ENCODE assay signal across 14 cellular contexts in genomic region chr11:107769189-107769588, GRCh38. TPM values are rescaled to one million over a fixed set of nuclear protein-coding genes. Genes with fewer than 3 reads are reported as not detected.
A peak's percentile ranks its signal among the peaks of the same experiment; 100 is the strongest.
DNase-seq lines count a peak whose midpoint lies in the region; ATAC-seq, FAIRE-seq and TF ChIP-seq lines count a peak whose summit lies in the region.
"Had no signal": no experiment of that assay in that cellular context is flagged by ENCODE, and none has a peak within 500 bp of the region (broad histone marks: within the 10 kb centered on the region; RNA-seq: fewer than 3 reads in every experiment).

No MANE protein-coding gene starts in this region.

- no peaks in the 10 kb centered on the region for H3K9me3 ChIP-seq in HepG2 (ENCODE audit: low read length)
- no peaks in the 10 kb centered on the region for H3K9me3 ChIP-seq in right lobe of liver
- H3K9me3 ChIP-seq: MG63, tibial nerve had no signal

- intact Hi-C loops in HepG2 (cut with micrococcal nuclease; ENCODE audit: unreplicated experiment), result no loop called here
- intact Hi-C loops in right lobe of liver (cut with DNase I), result no loop called here

- WGBS in HepG2 (ENCODE audit: low lambda C conversion rate), result 4% methylated on average over 3 of the region's 3 CpGs
- 74% methylated on average over 3 of the region's 3 CpGs for WGBS in right lobe of liver (ENCODE audit: insufficient coverage, low coverage, low lambda C conversion rate, missing lambda C conversion rate)

- H3K27ac ChIP-seq in HepG2 (ENCODE audit: extremely low read length, insufficient read depth, low read length) (no peak overlapping the region), right lobe of liver (no peak overlapping the region), foreskin keratinocyte (no peak overlapping the region)
- H3K27ac ChIP-seq: tibial nerve had no signal

- in situ Hi-C loops in HepG2 (cut with HindIII; ENCODE audit: extremely low pct_ligation_motif_present, low pct_unique_long_range_greater_than_20kb), result no loop called here

- H4K20me1 ChIP-seq in HepG2 (ENCODE audit: insufficient read depth, low read length), result no peaks in the 10 kb centered on the region

- H3K4me2 ChIP-seq in HepG2 (ENCODE audit: low read depth, low read length), result no peak overlapping the region

- H3K4me3 ChIP-seq in HepG2 (replicated peaks in 1 of 3; ENCODE audit: insufficient read depth in 1 of 3, low read depth in 2 of 3, low read length in 3 of 3) (no peak overlapping the region), right lobe of liver (no peak overlapping the region)
- H3K4me3 ChIP-seq: MG63, tibial nerve had no signal

- H2AFZ ChIP-seq in HepG2 (ENCODE audit: low read length), result no peak overlapping the region

- H3K4me1 ChIP-seq in HepG2 (ENCODE audit: insufficient read depth, low read length) (no peaks in the 10 kb centered on the region), right lobe of liver (no peaks in the 10 kb centered on the region), foreskin keratinocyte (no peaks in the 10 kb centered on the region)
- H3K4me1 ChIP-seq: tibial nerve had no signal

- H3K27me3 ChIP-seq in HepG2 (ENCODE audit: control insufficient read depth in 1 of 2, insufficient read depth in 2 of 2, low read length in 2 of 2) (no peaks in the 10 kb centered on the region), right lobe of liver (no peaks in the 10 kb centered on the region), foreskin keratinocyte (peaks cover 7% of the 10 kb centered on the region)
- H3K27me3 ChIP-seq: tibial nerve had no signal

- no peaks in the 10 kb centered on the region for H3K79me2 ChIP-seq in HepG2 (ENCODE audit: insufficient read depth, low read length)

- TF ChIP-seq POLR2A in HepG2 (IDR thresholded peaks at IDR 0.05; ENCODE audit: insufficient read depth in 1 of 2, low read depth in 2 of 2, low read length in 2 of 2), result no peak
- no peak for TF ChIP-seq POLR2A in right lobe of liver (IDR thresholded peaks at IDR 0.05)

- CTCF ChIA-PET in HepG2 (lab: Yijun Ruan, JAX; ENCODE audit: low intra/inter-chr PET ratio, low total read pairs), result no interaction called here

- no peak for TF ChIP-seq CTCF in HepG2 (CRISPR knock-in tag; IDR thresholded peaks at IDR 0.05)
- TF ChIP-seq CTCF in right lobe of liver (IDR thresholded peaks at IDR 0.05), result no peak
- TF ChIP-seq CTCF in foreskin keratinocyte (conservative IDR thresholded peaks at IDR 0.05), result no peak

- BruUV-seq in HepG2 (replicated peaks; lab: Mats Ljungman, UMichigan), result no TSS peak

- no peak for TF ChIP-seq RAD21 in HepG2 (CRISPR knock-in tag; IDR thresholded peaks at IDR 0.05)

- H3K9ac ChIP-seq in HepG2 (ENCODE audit: insufficient read depth, low read depth, low read length), result no peak overlapping the region

- DNase-seq in HepG2 (ENCODE audit: low spot score) (peak; percentile 7), right lobe of liver (no peak), foreskin keratinocyte (peak in 1 of 2 donors; percentile 42), KG1 (lab: John Stamatoyannopoulos, UW) (no peak), ecto neural progenitor cell (ENCODE audit: low spot score) (no peak)
- no peak for DNase-seq in stimulated activated CD4-positive, alpha-beta T cell treated with anti-CD3 and anti-CD28 coated beads, Interleukin-2, amount 100 ng/mL, for 48 hours
- DNase-seq: activated gamma-delta T cell treated with Interleukin-2 at 50 U/mL for 16 hours, MG63, NCI-H446 treated with DMSO at 0.1 percent for 48 hours had no signal

- no peak for FAIRE-seq in HepG2 (lab: Jason Lieb, UNC)

- POLR2A ChIA-PET in HepG2 (lab: Yijun Ruan, JAX), result no interaction called here

- ATAC-seq in HepG2 (no peak; the same call in 2 of the 3 replicates), right lobe of liver (no peak), SK-N-SH treated with all-trans-retinoic acid at 6 μM for 48 hours (peak; percentile 27; the same call in 1 of the 3 replicates), foreskin keratinocyte (peak; percentile 71), GM19324 (IDR thresholded peaks at IDR 0.05; ENCODE audit: low FRiP score, unreplicated experiment) (no peak)

- no peak for TF ChIP-seq EP300 in HepG2 (IDR thresholded peaks at IDR 0.05; ENCODE audit: low read depth in 2 of 2, low read length in 2 of 2)
- no peak for TF ChIP-seq EP300 in HepG2 (CRISPR knock-in tag; IDR thresholded peaks at IDR 0.05; ENCODE audit: borderline replicate concordance)

- H3K36me3 ChIP-seq in HepG2 (replicated peaks in 1 of 2; ENCODE audit: control insufficient read depth in 1 of 2, insufficient read depth in 2 of 2, low read length in 2 of 2), result no peaks in the 10 kb centered on the region
- H3K36me3 ChIP-seq in right lobe of liver, result no peaks in the 10 kb centered on the region
- H3K36me3 ChIP-seq: MG63, tibial nerve had no signal

TF ChIP-seq in HepG2, 621 proteins besides CTCF, POLR2A, EP300 and RAD21 (continues in another document):
- TF ChIP-seq NCOA1 (CRISPR knock-in tag; IDR thresholded peaks at IDR 0.05) (no peak), REXO4 (CRISPR knock-in tag; IDR thresholded peaks at IDR 0.05; ENCODE audit: borderline replicate concordance) (no peak), GTF2F1 (IDR thresholded peaks at IDR 0.05; ENCODE audit: low read length) (no peak), HDAC6 (IDR thresholded peaks at IDR 0.05; ENCODE audit: low read depth, low read length) (no peak), ZNF333 (CRISPR knock-in tag; IDR thresholded peaks at IDR 0.05; ENCODE audit: borderline replicate concordance) (no peak), KDM5B (CRISPR knock-in tag; IDR thresholded peaks at IDR 0.05; ENCODE audit: borderline replicate concordance) (no peak), TCF7L2 (IDR thresholded peaks at IDR 0.05; ENCODE audit: low read depth, low read length) (no peak), ATF1 (CRISPR knock-in tag; IDR thresholded peaks at IDR 0.05) (no peak), ZNF883 (CRISPR knock-in tag; IDR thresholded peaks at IDR 0.05; ENCODE audit: not compliant biosample characterization) (no peak), EEA1 (CRISPR knock-in tag; IDR thresholded peaks at IDR 0.05; ENCODE audit: borderline replicate concordance) (no peak), HDAC2 (CRISPR knock-in tag; IDR thresholded peaks at IDR 0.05) (no peak), ZBTB7A (CRISPR knock-in tag; IDR thresholded peaks at IDR 0.05) (no peak), ZFP62 (CRISPR knock-in tag; IDR thresholded peaks at IDR 0.05) (no peak)
- TF ChIP-seq, protein P1, sequence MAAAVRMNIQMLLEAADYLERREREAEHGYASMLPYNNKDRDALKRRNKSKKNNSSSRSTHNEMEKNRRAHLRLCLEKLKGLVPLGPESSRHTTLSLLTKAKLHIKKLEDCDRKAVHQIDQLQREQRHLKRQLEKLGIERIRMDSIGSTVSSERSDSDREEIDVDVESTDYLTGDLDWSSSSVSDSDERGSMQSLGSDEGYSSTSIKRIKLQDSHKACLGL (CRISPR knock-in tag; IDR thresholded peaks at IDR 0.05), result no peak

TF ChIP-seq in SK-N-SH treated with all-trans-retinoic acid at 6 μM for 48 hours, 23 proteins besides CTCF, POLR2A, EP300 and RAD21:
- TF ChIP-seq RARB (CRISPR knock-in tag; IDR thresholded peaks at IDR 0.05), result no peak

RNA-seq across cellular contexts. Expression of gene SLN, which starts 57.3 kb away (rescaled TPM):
- total RNA-seq in HepG2 (2016; rRNA removed; fragmentation: Illumina TruSeq; extraction: Trizol) (not detected in 2 replicates), right lobe of liver (1 to 10 TPM in 1 of 6 experiments, under 1 TPM in 3, not detected in 2; 0.55 to 5.3 (median 0.66) TPM), foreskin keratinocyte (not detected in 2 replicates)
- not detected in 2 replicates for total RNA-seq in HepG2 (2016; cell fraction: cytosol; rRNA removed; fragmentation: Illumina TruSeq; extraction: Trizol; ENCODE audit: low read depth)
- not detected in 2 replicates for total RNA-seq in HepG2 (2016; cell fraction: insoluble cytoplasmic fraction; rRNA removed; fragmentation: Illumina TruSeq; extraction: Trizol)
- not detected in 2 replicates for total RNA-seq in HepG2 (2016; cell fraction: membrane; rRNA removed; fragmentation: Illumina TruSeq; extraction: Trizol)
- not detected in 2 replicates for total RNA-seq in HepG2 (2016; cell fraction: nucleus; rRNA removed; fragmentation: Illumina TruSeq; extraction: Trizol)
- polyA plus RNA-seq in HepG2 (2011; rRNA removed) (not detected in 2 replicates), foreskin keratinocyte (not detected in 2 replicates)
- polyA plus RNA-seq in HepG2 (2011; cell fraction: cytosol; rRNA removed), result not detected in 2 replicates
- not detected in 2 replicates for polyA plus RNA-seq in HepG2 (2011; cell fraction: nucleus; rRNA removed)
- not detected in 2 replicates for polyA plus RNA-seq in HepG2 (2012)
- not detected in 2 replicates for polyA plus RNA-seq in HepG2 (2016; cell fraction: cytosol; fragmentation: Illumina TruSeq; extraction: Trizol; ENCODE audit: low read depth)
- polyA plus RNA-seq in HepG2 (2016; cell fraction: insoluble cytoplasmic fraction; fragmentation: Illumina TruSeq; extraction: Trizol; ENCODE audit: low read depth), result not detected in 2 replicates
- not detected in 2 replicates for polyA plus RNA-seq in HepG2 (2016; cell fraction: membrane; fragmentation: Illumina TruSeq; extraction: Trizol; ENCODE audit: low read depth)
- polyA plus RNA-seq in HepG2 (2016; cell fraction: nucleus; fragmentation: Illumina TruSeq; extraction: Trizol; ENCODE audit: insufficient read depth, low read depth), result not detected in 2 replicates
- not detected in 2 replicates for polyA minus RNA-seq in HepG2 (2011; rRNA and poly(A)+ RNA removed; ENCODE audit: low replicate concordance)
- polyA minus RNA-seq in HepG2 (2011; cell fraction: cytosol; rRNA and poly(A)+ RNA removed), result not detected in 2 replicates
- not detected in 2 replicates for polyA minus RNA-seq in HepG2 (2011; cell fraction: nucleus; rRNA and poly(A)+ RNA removed)
- total RNA-seq: dermis microvascular lymphatic vessel endothelial cell, progenitor cell of endocrine pancreas had no signal

Comparison
In these comparisons a context has a peak if more than half of its experiments do, and no peak if none do; other contexts are left out.
1. ATAC-seq: peak in SK-N-SH treated with all-trans-retinoic acid at 6 μM for 48 hours (single experiment) and foreskin keratinocyte (single experiment); none in HepG2 (single experiment), right lobe of liver (0 of 4) and GM19324 (single experiment).